In genomic region chr1:3389093-3389833, GRCh38 we compare ENCODE assay signal across 13 cellular contexts.
DNase-seq lines count a peak whose midpoint lies in the region; ATAC-seq and TF ChIP-seq lines count a peak whose summit lies in the region.
"Had no signal": no experiment of that assay in that cellular context is flagged by ENCODE, and none has a peak within 500 bp of the region (broad histone marks: within the 10 kb centered on the region; RNA-seq: fewer than 3 reads in every experiment).

No MANE protein-coding gene starts in this region.

- H3K4ac ChIP-seq in neuronal stem cell (ENCODE audit: low read length) = no peak overlapping the region

- 0 out of 2 replicates have a peak, but pooled peaks cover 5% of the 10 kb centered on the region for H3F3A ChIP-seq in GM23338 (replicated peaks; ENCODE audit: low read depth)

- H3K9ac ChIP-seq in BLaER1 = no peak overlapping the region
- no peak overlapping the region for H3K9ac ChIP-seq in neuronal stem cell (ENCODE audit: low read depth, low read length, poor library complexity)

- peaks cover 43% of the 10 kb centered on the region for H3K27me3 Mint-ChIP-seq in GM23338 (ENCODE audit: insufficient read depth, low read depth, poor library complexity)

- peak overlapping the region; percentile 31 for H3K14ac ChIP-seq in neuronal stem cell (ENCODE audit: low read length)

- H3K4me2 ChIP-seq in BLaER1 (peak overlapping the region; percentile 84), GM23338 (no peak overlapping the region), neuronal stem cell (ENCODE audit: insufficient read depth, low read length, poor library complexity, severe bottlenecking) (no peak overlapping the region)

- no peaks in the 10 kb centered on the region for H3K9me3 ChIP-seq in BLaER1
- H3K9me3 ChIP-seq in neuronal stem cell (replicated peaks in 1 of 2; ENCODE audit: control insufficient read depth in 2 of 2, insufficient read depth in 1 of 2, low read depth in 1 of 2, low read length in 2 of 2) = no peaks in the 10 kb centered on the region
- H3K9me3 ChIP-seq: BE2C, Caco-2 had no signal

- no peak overlapping the region for H4K91ac ChIP-seq in neuronal stem cell (ENCODE audit: low read depth, low read length, poor library complexity)

- H3K36me3 ChIP-seq in BLaER1 (no peaks in the 10 kb centered on the region), GM23338 (ENCODE audit: insufficient read depth) (no peaks in the 10 kb centered on the region), neuronal stem cell (replicated peaks in 1 of 2; ENCODE audit: control insufficient read depth in 2 of 2, insufficient read depth in 2 of 2, low read length in 2 of 2) (no peaks in the 10 kb centered on the region)
- H3K36me3 ChIP-seq: BE2C had no signal

- H3K27me3 ChIP-seq in BLaER1 (peaks cover 99% of the 10 kb centered on the region), GM23338 (ENCODE audit: insufficient read depth) (peaks cover 22% of the 10 kb centered on the region), neuronal stem cell (ENCODE audit: control insufficient read depth in 3 of 3, insufficient read depth in 3 of 3, low read depth in 1 of 3, low read length in 3 of 3) (peaks cover 2 to 83% (median 62%) of the 10 kb centered on the region in 3 experiments)

- ATAC-seq in GM23338 (no peak), HG02840 (IDR thresholded peaks at IDR 0.05; ENCODE audit: low FRiP score, unreplicated experiment) (no peak)
- ATAC-seq: K562 had no signal

- no peak overlapping the region for H2BK120ac ChIP-seq in neuronal stem cell (ENCODE audit: low read depth, low read length)

- H2BK15ac ChIP-seq in neuronal stem cell (ENCODE audit: low read length) = no peak overlapping the region

- TF ChIP-seq CTCF in GM23338 (conservative IDR thresholded peaks at IDR 0.05; ENCODE audit: low read depth in 2 of 2) = no peak

- H4K8ac ChIP-seq in neuronal stem cell (ENCODE audit: low read depth, low read length) = no peak overlapping the region

- H3K4me1 ChIP-seq in BLaER1 = peaks cover 50% of the 10 kb centered on the region
- peaks cover 7% of the 10 kb centered on the region; the same call in 1 of the 2 replicates for H3K4me1 ChIP-seq in GM23338 (ENCODE audit: insufficient read depth)
- H3K4me1 ChIP-seq in neuronal stem cell (ENCODE audit: control insufficient read depth in 2 of 2, insufficient read depth in 1 of 2, low read depth in 1 of 2, low read length in 2 of 2) = peaks cover 2 to 13% of the 10 kb centered on the region in 2 donors
- H3K4me1 ChIP-seq: BE2C had no signal

- no peaks in the 10 kb centered on the region for H3K79me1 ChIP-seq in neuronal stem cell (ENCODE audit: low read depth, low read length)

- no peaks in the 10 kb centered on the region for H3K9me3 Mint-ChIP-seq in GM23338
- H3K9me3 Mint-ChIP-seq: CD8-positive, alpha-beta memory T cell had no signal

- H3K27ac ChIP-seq in BLaER1 (no peak overlapping the region), GM23338 (ENCODE audit: low read depth) (no peak overlapping the region), neuronal stem cell (replicated peaks; ENCODE audit: low read length) (no peak overlapping the region)

- WGBS in neuronal stem cell (ENCODE audit: extremely low coverage in 2 of 2, insufficient read length in 2 of 2, insufficient replicate concordance in 1 of 2), 2 donors = no CpG with 5 or more reads among the region's 23 CpGs

- H3K4me3 ChIP-seq in BLaER1 (no peak overlapping the region), GM23338 (no peak overlapping the region), neuronal stem cell (ENCODE audit: low read length in 2 of 2) (no peak overlapping the region)
- H3K4me3 ChIP-seq: K562 had no signal

- H3K23ac ChIP-seq in neuronal stem cell (ENCODE audit: low read depth, low read length, poor library complexity) = no peak overlapping the region

- peaks cover 31% of the 10 kb centered on the region for H3K4me1 Mint-ChIP-seq in GM23338

- no peak overlapping the region for H2AK5ac ChIP-seq in neuronal stem cell (ENCODE audit: low read depth, low read length)

- H3K4me3 Mint-ChIP-seq in GM23338 = no peak overlapping the region
- H3K4me3 Mint-ChIP-seq: CD8-positive, alpha-beta memory T cell had no signal

- H2BK12ac ChIP-seq in neuronal stem cell (ENCODE audit: low read length) = no peak overlapping the region

- H4K20me1 ChIP-seq in BLaER1 (peaks cover 98% of the 10 kb centered on the region), GM23338 (replicated peaks; ENCODE audit: insufficient read depth) (no peaks in the 10 kb centered on the region)

- H3K27ac Mint-ChIP-seq in GM23338 = no peak overlapping the region
- H3K27ac Mint-ChIP-seq: CD8-positive, alpha-beta memory T cell had no signal

- peak overlapping the region; percentile 82 for H3K18ac ChIP-seq in neuronal stem cell (ENCODE audit: low read length)

- no peak overlapping the region for H2AFZ ChIP-seq in GM23338
- no peak overlapping the region for H2AFZ ChIP-seq in neuronal stem cell (ENCODE audit: low read length)

- no peaks in the 10 kb centered on the region for H3K79me2 ChIP-seq in GM23338 (replicated peaks; ENCODE audit: insufficient read depth)

- peak; percentile 22 for DNase-seq in GM23338 (ENCODE audit: low spot score)
- DNase-seq in NCI-H2171 (lab: John Stamatoyannopoulos, UW) = peak; percentile 20
- no peak for DNase-seq in neuronal stem cell (ENCODE audit: low spot score)
- no peak for DNase-seq in stimulated activated CD4-positive, alpha-beta T cell treated with anti-CD3 and anti-CD28 coated beads, Interleukin-4, amount 100 ng/mL, for 24 hours
- no peak for DNase-seq in DMS53 treated with DMSO at 0.1 percent for 48 hours (lab: John Stamatoyannopoulos, UW; ENCODE audit: unreplicated experiment)
- DNase-seq: BE2C; Caco-2; CD8-positive, alpha-beta memory T cell; GF-D8; H7 had no signal

- H3K9me2 ChIP-seq in GM23338 (ENCODE audit: insufficient read depth) = no peaks in the 10 kb centered on the region

- H2BK5ac ChIP-seq in neuronal stem cell (ENCODE audit: low read length) = no peak overlapping the region

- no peaks in the 10 kb centered on the region for H3K36me3 Mint-ChIP-seq in GM23338 (ENCODE audit: low read depth)
- H3K36me3 Mint-ChIP-seq: CD8-positive, alpha-beta memory T cell had no signal

TF ChIP-seq in GM23338, 12 proteins besides CTCF, POLR2A, EP300 and RAD21:
- TF ChIP-seq ZNF114 (CRISPR knock-in tag; IDR thresholded peaks at IDR 0.05) = no peak

Comparison
In these comparisons a context has a peak if more than half of its experiments do, and no peak if none do; other contexts are left out.
1. DNase-seq: peak in GM23338 (single experiment) and NCI-H2171 (single experiment); none in neuronal stem cell (single experiment), stimulated activated CD4-positive, alpha-beta T cell treated with anti-CD3 and anti-CD28 coated beads, Interleukin-4, amount 100 ng/mL, for 24 hours (single experiment) and DMS53 treated with DMSO at 0.1 percent for 48 hours (single experiment).